In the genomic region with DNA sequence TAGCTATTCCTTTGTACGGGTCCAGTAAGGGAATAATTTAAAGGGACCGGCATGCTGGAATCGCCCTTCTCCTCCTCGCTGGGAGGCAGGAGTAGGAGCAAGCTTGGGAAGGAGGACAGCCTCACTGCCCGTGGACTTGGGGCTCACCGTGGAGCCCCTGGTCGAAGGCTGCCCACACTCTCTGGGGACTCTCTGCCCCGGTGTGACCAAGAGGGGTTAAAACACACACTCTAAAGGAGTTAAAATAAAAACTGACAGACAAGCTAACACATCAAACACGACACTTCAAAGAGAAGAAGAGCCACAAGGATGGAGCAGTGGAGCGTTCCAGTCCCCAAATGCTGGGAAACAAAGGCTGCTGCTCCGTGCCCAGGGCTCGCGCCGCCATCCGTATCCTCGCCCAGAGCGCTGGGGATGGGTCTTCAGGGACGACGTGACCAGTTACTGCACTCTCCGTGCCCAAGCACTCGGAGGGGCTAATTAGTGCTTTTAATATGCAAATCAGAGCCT, we compare ENCODE assay signal across 19 cellular contexts.
DNase-seq lines count a peak whose midpoint lies in the region; ATAC-seq and TF ChIP-seq lines count a peak whose summit lies in the region.
"Had no signal": no experiment of that assay in that cellular context is flagged by ENCODE, and none has a peak within 500 bp of the region (broad histone marks: within the 10 kb centered on the region; RNA-seq: fewer than 3 reads in every experiment).

No MANE protein-coding gene starts in this region.

- intact Hi-C loops in cardiac septum (cut with DNase I), result no loop called here
- intact Hi-C loops in heart left ventricle (cut with DNase I), result no loop called here

- H3K18ac ChIP-seq in neuronal stem cell (ENCODE audit: low read length), result no peak overlapping the region

- H2AFZ ChIP-seq in neuronal stem cell (ENCODE audit: low read length), result peak overlapping the region; percentile 29

- 67 to 74% (median 72%) methylated on average over 21 of the region's 21 CpGs for WGBS in heart left ventricle, 4 donors
- 89 to 95% methylated on average over 14 to 21 of the region's 21 CpGs for WGBS in endodermal cell (ENCODE audit: insufficient coverage in 1 of 2, insufficient read length in 1 of 2), 2 experiments
- WGBS in neuronal stem cell (ENCODE audit: extremely low coverage in 2 of 2, insufficient read length in 2 of 2, insufficient replicate concordance in 1 of 2), 2 donors, result no CpG with 5 or more reads among the region's 21 CpGs

- H2BK5ac ChIP-seq in neuronal stem cell (ENCODE audit: low read length), result no peak overlapping the region

- no peak overlapping the region for H2BK120ac ChIP-seq in neuronal stem cell (ENCODE audit: low read depth, low read length)

- no peak for TF ChIP-seq POLR2A in heart left ventricle (IDR thresholded peaks at IDR 0.05)

- peaks cover 0 to 6% (median 0%) of the 10 kb centered on the region in 12 donors for H3K9me3 ChIP-seq in heart left ventricle
- H3K9me3 ChIP-seq in endodermal cell (ENCODE audit: control insufficient read depth, low read length), result no peaks in the 10 kb centered on the region
- H3K9me3 ChIP-seq in neuronal stem cell (replicated peaks in 1 of 2; ENCODE audit: control insufficient read depth in 2 of 2, insufficient read depth in 1 of 2, low read depth in 1 of 2, low read length in 2 of 2), result peaks cover 0 to 2% of the 10 kb centered on the region in 2 donors

- H4K8ac ChIP-seq in neuronal stem cell (ENCODE audit: low read depth, low read length), result no peak overlapping the region

- H4K91ac ChIP-seq in neuronal stem cell (ENCODE audit: low read depth, low read length, poor library complexity), result no peak overlapping the region

- H3K4me3 Mint-ChIP-seq in endodermal cell, result no peak overlapping the region
- H3K4me3 Mint-ChIP-seq: CD8-positive, alpha-beta T cell; IgD-negative memory B cell had no signal

- H3K9me3 Mint-ChIP-seq in endodermal cell, result no peaks in the 10 kb centered on the region
- H3K9me3 Mint-ChIP-seq: CD8-positive, alpha-beta T cell; IgD-negative memory B cell had no signal

- H3K27me3 Mint-ChIP-seq in endodermal cell (ENCODE audit: insufficient read depth), result peaks cover 8% of the 10 kb centered on the region

- H3K14ac ChIP-seq in neuronal stem cell (ENCODE audit: low read length), result no peak overlapping the region

- DNase-seq in cardiac septum (ENCODE audit: low spot score) (peak; percentile 64), heart left ventricle (no peak), endodermal cell (peak; percentile 38), neuronal stem cell (ENCODE audit: low spot score) (no peak), NCI-H1105 (lab: John Stamatoyannopoulos, UW) (no peak), NCI-H1092 (lab: John Stamatoyannopoulos, UW) (no peak), SKM-1 (lab: John Stamatoyannopoulos, UW; ENCODE audit: unreplicated experiment) (no peak)
- DNase-seq: Calu3; CD8-positive, alpha-beta T cell; DMS153; GOT3; NCI-H2081; NCI-H345; NCI-H774; NK-92 treated with Interleukin-12 subunit alpha and Interleukin-12 subunit beta, amount 100 ng/mL, for 24 hours; SIG-M5 had no signal

- H3K36me3 ChIP-seq in heart left ventricle (no peaks in the 10 kb centered on the region), endodermal cell (ENCODE audit: control insufficient read depth, insufficient read depth, low read length) (no peaks in the 10 kb centered on the region), neuronal stem cell (replicated peaks in 1 of 2; ENCODE audit: control insufficient read depth in 2 of 2, insufficient read depth in 2 of 2, low read length in 2 of 2) (no peaks in the 10 kb centered on the region)

- TF ChIP-seq CTCF in heart left ventricle (IDR thresholded peaks at IDR 0.05) (no peak), endodermal cell (conservative IDR thresholded peaks at IDR 0.05) (no peak)

- H3K27ac ChIP-seq in heart left ventricle, result no peak overlapping the region
- H3K27ac ChIP-seq in endodermal cell (ENCODE audit: low read depth, low read length), result no peak overlapping the region
- H3K27ac ChIP-seq in neuronal stem cell (replicated peaks; ENCODE audit: low read length), result no peak overlapping the region
- H3K27ac ChIP-seq: RWPE1 had no signal

- H3K4me2 ChIP-seq in neuronal stem cell (ENCODE audit: insufficient read depth, low read length, poor library complexity, severe bottlenecking), result no peak overlapping the region

- H3K23ac ChIP-seq in neuronal stem cell (ENCODE audit: low read depth, low read length, poor library complexity), result no peak overlapping the region

- no peak overlapping the region for H2AK5ac ChIP-seq in neuronal stem cell (ENCODE audit: low read depth, low read length)

- H3K9ac ChIP-seq in endodermal cell (ENCODE audit: extremely low read depth, low read length, poor library complexity, severe bottlenecking) (no peak overlapping the region), neuronal stem cell (ENCODE audit: low read depth, low read length, poor library complexity) (no peak overlapping the region)

- H3K4me3 ChIP-seq in heart left ventricle, result no peak overlapping the region
- no peak overlapping the region for H3K4me3 ChIP-seq in endodermal cell (ENCODE audit: low read length)
- no peak overlapping the region for H3K4me3 ChIP-seq in neuronal stem cell (ENCODE audit: low read length in 2 of 2)

- no peak overlapping the region for H2BK12ac ChIP-seq in neuronal stem cell (ENCODE audit: low read length)

- H3K4me1 Mint-ChIP-seq in endodermal cell, result no peaks in the 10 kb centered on the region

- no peak overlapping the region for H3K4ac ChIP-seq in neuronal stem cell (ENCODE audit: low read length)

- ATAC-seq in heart left ventricle, result no peak
- ATAC-seq: CD8-positive, alpha-beta T cell; HCT116 had no signal

- no peaks in the 10 kb centered on the region for H3K4me1 ChIP-seq in heart left ventricle
- H3K4me1 ChIP-seq in endodermal cell (ENCODE audit: control insufficient read depth, insufficient read depth, low read length), result no peaks in the 10 kb centered on the region
- H3K4me1 ChIP-seq in neuronal stem cell (ENCODE audit: control insufficient read depth in 2 of 2, insufficient read depth in 1 of 2, low read depth in 1 of 2, low read length in 2 of 2), result no peaks in the 10 kb centered on the region

- H3K79me1 ChIP-seq in neuronal stem cell (ENCODE audit: low read depth, low read length), result no peaks in the 10 kb centered on the region

- H3K27me3 ChIP-seq in heart left ventricle, result peaks cover 0 to 38% (median 3%) of the 10 kb centered on the region in 9 donors
- peaks cover 6% of the 10 kb centered on the region for H3K27me3 ChIP-seq in endodermal cell (ENCODE audit: control insufficient read depth, insufficient read depth, low read length, poor library complexity, severe bottlenecking)
- peaks cover 0 to 45% (median 0%) of the 10 kb centered on the region in 3 experiments for H3K27me3 ChIP-seq in neuronal stem cell (ENCODE audit: control insufficient read depth in 3 of 3, insufficient read depth in 3 of 3, low read depth in 1 of 3, low read length in 3 of 3)

- H2BK15ac ChIP-seq in neuronal stem cell (ENCODE audit: low read length), result no peak overlapping the region

- H3K36me3 Mint-ChIP-seq in endodermal cell (ENCODE audit: low read depth), result no peaks in the 10 kb centered on the region
- H3K36me3 Mint-ChIP-seq: CD8-positive, alpha-beta T cell; IgD-negative memory B cell had no signal

- H3K27ac Mint-ChIP-seq in endodermal cell, result no peak overlapping the region
- H3K27ac Mint-ChIP-seq: CD8-positive, alpha-beta T cell; IgD-negative memory B cell had no signal

Comparison
In these comparisons a context has a peak if more than half of its experiments do, and no peak if none do; other contexts are left out.
1. DNase-seq: peak in cardiac septum (single experiment) and endodermal cell (single experiment); none in heart left ventricle (0 of 5), neuronal stem cell (single experiment), NCI-H1105 (single experiment), NCI-H1092 (single experiment) and SKM-1 (single experiment).